Comparison of ENCODE assay signal across 18 cellular contexts in genomic region chr6:114580882-114581281, GRCh38.
DNase-seq lines count a peak whose midpoint lies in the region; TF ChIP-seq lines count a peak whose summit lies in the region.
"Had no signal": no experiment of that assay in that cellular context is flagged by ENCODE, and none has a peak within 500 bp of the region (broad histone marks: within the 10 kb centered on the region; RNA-seq: fewer than 3 reads in every experiment).

No MANE protein-coding gene starts in this region.

- TF ChIP-seq CTCF in OCI-LY3 (IDR thresholded peaks at IDR 0.05; ENCODE audit: low read depth, low read length): no peak
- TF ChIP-seq CTCF in nephron progenitor cell (IDR thresholded peaks at IDR 0.05): no peak
- TF ChIP-seq CTCF in tibial artery (IDR thresholded peaks at IDR 0.05): no peak

- no peaks in the 10 kb centered on the region for H3K27me3 ChIP-seq in BLaER1 treated with 17β-estradiol and CSF1 and Interleukin-3, amounts not matched to agents 10 nM and 100 nM
- H3K27me3 ChIP-seq in OCI-LY3 (ENCODE audit: low read depth, low read length): no peaks in the 10 kb centered on the region
- H3K27me3 ChIP-seq in tibial artery: no peaks in the 10 kb centered on the region

- H3K79me2 ChIP-seq in OCI-LY3 (ENCODE audit: low read length): no peaks in the 10 kb centered on the region

- peaks cover 9 to 31% (median 21%) of the 10 kb centered on the region in 11 experiments; a peak in 20 of 22 replicates for H3K9me3 ChIP-seq in BLaER1 treated with 17β-estradiol and CSF1 and Interleukin-3, amounts not matched to agents 10 nM and 100 nM (replicated peaks in 1 of 11)
- peaks cover 11% of the 10 kb centered on the region; the same call in 1 of the 2 replicates for H3K9me3 ChIP-seq in OCI-LY3 (ENCODE audit: insufficient read depth, low read length)
- peaks cover 0 to 6% (median 0%) of the 10 kb centered on the region in 3 donors for H3K9me3 ChIP-seq in tibial artery

- no peaks in the 10 kb centered on the region for H3K36me3 Mint-ChIP-seq in nephron progenitor cell (ENCODE audit: low read depth)
- H3K36me3 Mint-ChIP-seq: CD14-positive monocyte; CD8-positive, alpha-beta T cell had no signal

- H3K4me3 ChIP-seq in BLaER1 treated with 17β-estradiol and CSF1 and Interleukin-3, amounts not matched to agents 10 nM and 100 nM: 0 out of 20 replicates have a peak overlapping the region, but pooled peaks of 1 of the 10 experiments have one; percentile 7
- H3K4me3 ChIP-seq in OCI-LY3 (ENCODE audit: low read length) (0 out of 2 replicates have a peak overlapping the region, but pooled peaks have one; percentile 15), tibial artery (no peak overlapping the region)

- peak overlapping the region; percentile 17 for H3K27ac Mint-ChIP-seq in nephron progenitor cell
- H3K27ac Mint-ChIP-seq: B cell; CD14-positive monocyte; CD8-positive, alpha-beta T cell; HFFc6 had no signal

- intact Hi-C loops in tibial artery (cut with DNase I; ENCODE audit: low total_unique reads): no loop called here

- H3K4me2 ChIP-seq in BLaER1 treated with 17β-estradiol and CSF1 and Interleukin-3, amounts not matched to agents 10 nM and 100 nM: peak overlapping the region in 10 of 11 experiments; percentile 29 to 82 (median 64); a peak in 19 of 22 replicates
- H3K4me2 ChIP-seq in OCI-LY3 (ENCODE audit: low read length): peak overlapping the region; percentile 45

- H3K27ac ChIP-seq in BLaER1 treated with 17β-estradiol and CSF1 and Interleukin-3, amounts not matched to agents 10 nM and 100 nM: peak overlapping the region in 4 of 11 experiments; percentile 15 to 66 (median 38); a peak in 4 of 22 replicates
- H3K27ac ChIP-seq in OCI-LY3 (ENCODE audit: low read length) (peak overlapping the region; percentile 81), tibial artery (no peak overlapping the region)

- H3K4me3 Mint-ChIP-seq in nephron progenitor cell: no peak overlapping the region
- H3K4me3 Mint-ChIP-seq: B cell; CD14-positive monocyte; CD8-positive, alpha-beta T cell; HFFc6 had no signal

- DNase-seq in nephron progenitor cell (no peak), ureter (ENCODE audit: low spot score) (peak; percentile 41), AG08395 (ENCODE audit: low spot score) (no peak), SHP77 (lab: John Stamatoyannopoulos, UW) (no peak), tibial artery (no peak)
- DNase-seq: 8988T; CD8-positive, alpha-beta T cell; COR-L47; DMS153; DMS79 treated with DMSO at 0.1 percent for 48 hours; EL; GDM1; HCEC 1CT; HFFc6 had no signal

- H3K9ac ChIP-seq in BLaER1 treated with 17β-estradiol and CSF1 and Interleukin-3, amounts not matched to agents 10 nM and 100 nM: peak overlapping the region in 3 of 11 experiments; percentile 5 to 39 (median 36); a peak in 2 of 22 replicates
- H3K9ac ChIP-seq in OCI-LY3 (ENCODE audit: low read length): peak overlapping the region; percentile 46; the same call in 1 of the 2 replicates

- no peaks in the 10 kb centered on the region for H4K20me1 ChIP-seq in BLaER1 treated with 17β-estradiol and CSF1 and Interleukin-3, amounts not matched to agents 10 nM and 100 nM
- H4K20me1 ChIP-seq in OCI-LY3 (ENCODE audit: insufficient read depth, low read length): no peaks in the 10 kb centered on the region

- no peaks in the 10 kb centered on the region for H3K4me1 Mint-ChIP-seq in nephron progenitor cell
- H3K4me1 Mint-ChIP-seq: B cell, CD14-positive monocyte had no signal

- H2AFZ ChIP-seq in OCI-LY3 (ENCODE audit: low read depth, low read length): peak overlapping the region; percentile 78; the same call in 1 of the 2 replicates

- H3K36me3 ChIP-seq in BLaER1 treated with 17β-estradiol and CSF1 and Interleukin-3, amounts not matched to agents 10 nM and 100 nM: no peaks in the 10 kb centered on the region
- H3K36me3 ChIP-seq in OCI-LY3 (replicated peaks; ENCODE audit: low read depth, low read length): no peaks in the 10 kb centered on the region
- H3K36me3 ChIP-seq in tibial artery: no peaks in the 10 kb centered on the region

- H3K27me3 Mint-ChIP-seq in nephron progenitor cell (ENCODE audit: low read depth, poor library complexity): no peaks in the 10 kb centered on the region
- H3K27me3 Mint-ChIP-seq: B cell had no signal

- peaks cover 4 to 19% (median 15%) of the 10 kb centered on the region in 10 experiments; a peak in 18 of 20 replicates for H3K4me1 ChIP-seq in BLaER1 treated with 17β-estradiol and CSF1 and Interleukin-3, amounts not matched to agents 10 nM and 100 nM
- H3K4me1 ChIP-seq in OCI-LY3 (ENCODE audit: low read length): peaks cover 60% of the 10 kb centered on the region
- no peaks in the 10 kb centered on the region for H3K4me1 ChIP-seq in tibial artery

- H3K9me3 Mint-ChIP-seq in nephron progenitor cell: peaks cover 21% of the 10 kb centered on the region
